In genomic region chr16:30585400-30586191, GRCh38 we compare ENCODE assay signal across 8 cellular contexts. TPM values are rescaled to one million over a fixed set of nuclear protein-coding genes. Genes with fewer than 3 reads are reported as not detected.
DNase-seq lines count a peak whose midpoint lies in the region; ATAC-seq, FAIRE-seq and TF ChIP-seq lines count a peak whose summit lies in the region.

TSS of gene ZNF785 (minus strand) at chr16:30585697. CDS start at chr16:30585611, 86 bp downstream.

- peak within 1 kb of the TSS; percentile 92 to 93 for H3K27ac ChIP-seq in ascending aorta
- H3K27ac ChIP-seq in right cardiac atrium (ENCODE audit: low read length), result peak within 1 kb of the TSS; percentile 86
- H3K27ac ChIP-seq in psoas muscle, result peak within 1 kb of the TSS; percentile 87

- no peak for FAIRE-seq in urothelium cell line (lab: Jason Lieb, UNC)

- H3K27me3 ChIP-seq in ascending aorta (no peaks in the 10 kb centered on the region), right cardiac atrium (ENCODE audit: control insufficient read depth, insufficient read depth) (no peaks in the 10 kb centered on the region), psoas muscle (ENCODE audit: insufficient read depth in 3 of 3, low read length in 2 of 3) (no peaks in the 10 kb centered on the region)

- intact Hi-C loops in ascending aorta (cut with DNase I), result loop anchor here (1.0 to 2.0 kb wide), 8 partner anchors 13 to 73 kb away; partner anchors contain the start of genes FBRS, PRR14, ZNF689 and ZNF764
- intact Hi-C loops in right cardiac atrium (cut with DNase I), result loop anchor here in 1 of 4 donors (10.0 kb wide), 1 partner anchor 51 kb away; the partner anchor contains the start of gene ZNF747
- intact Hi-C loops in psoas muscle (cut with DNase I), result loop anchor here in 1 of 2 donors (1.0 to 5.0 kb wide), 3 partner anchors 27 to 51 kb away; partner anchors contain the start of genes ZNF747 and ZNF764

- H3K4me1 ChIP-seq in ascending aorta (peaks cover 0 to 16% of the 10 kb centered on the region in 2 donors), right cardiac atrium (ENCODE audit: control insufficient read depth, insufficient read depth, low read length) (no peaks in the 10 kb centered on the region), psoas muscle (peaks cover 11% of the 10 kb centered on the region)

- H3K36me3 ChIP-seq in ascending aorta (peaks cover 10 to 29% of the 10 kb centered on the region in 2 donors), psoas muscle (ENCODE audit: insufficient read depth in 1 of 2, low read depth in 1 of 2) (peaks cover 7 to 45% of the 10 kb centered on the region in 2 donors)

- TF ChIP-seq CTCF in GM12864 (IDR thresholded peaks at IDR 0.05; ENCODE audit: low read depth, low read length, missing control alignments) (no peak), ascending aorta (IDR thresholded peaks at IDR 0.05) (peak in 2 of 3 experiments; percentile 17 to 23), psoas muscle (IDR thresholded peaks at IDR 0.05) (peak; percentile 10)

- under 1% methylated on average over 50 of the region's 50 CpGs for WGBS in right cardiac atrium
- WGBS in psoas muscle, 3 donors, result 0 to 1% (median 1%) methylated on average over 46 to 50 of the region's 50 CpGs

- peak; percentile 94 for DNase-seq in GM12864 (ENCODE audit: low read depth)
- DNase-seq in NCI-H146 (lab: John Stamatoyannopoulos, UW), result peak; percentile 100
- DNase-seq in T-helper 2 cell, result peak; percentile 65 to 97 (median 90)
- DNase-seq in ascending aorta (ENCODE audit: low spot score in 2 of 2), result peak; percentile 97 to 99
- DNase-seq in right cardiac atrium, result peak; percentile 97 to 98 (median 97)
- DNase-seq in psoas muscle, result peak; percentile 96 to 97
- peak; percentile 95 for DNase-seq in urothelium cell line (ENCODE audit: low spot score)

- ATAC-seq in HG02678 (IDR thresholded peaks at IDR 0.05; ENCODE audit: unreplicated experiment) (peak; percentile 90), right cardiac atrium (peak; percentile 98 to 99), psoas muscle (peak; percentile 99 to 100 (median 100))

- H3K9me3 ChIP-seq in ascending aorta, result no peaks in the 10 kb centered on the region
- no peaks in the 10 kb centered on the region for H3K9me3 ChIP-seq in right cardiac atrium (ENCODE audit: control insufficient read depth, low read length)
- H3K9me3 ChIP-seq in psoas muscle, result no peaks in the 10 kb centered on the region

- peak within 1 kb of the TSS; percentile 62 for H3K4me3 ChIP-seq in GM12864 (ENCODE audit: low read depth, low read length)
- H3K4me3 ChIP-seq in ascending aorta, result peak within 1 kb of the TSS; percentile 82 to 90
- H3K4me3 ChIP-seq in right cardiac atrium (ENCODE audit: low read length), result peak within 1 kb of the TSS; percentile 49
- H3K4me3 ChIP-seq in psoas muscle, result peak within 1 kb of the TSS; percentile 81

RNA-seq across cellular contexts. Expression of gene ZNF785, which starts in this region (rescaled TPM):
- total RNA-seq in ascending aorta (12.1 TPM), right cardiac atrium (1 to 10 TPM; 7.9 to 9.7 (median 9.2) TPM), psoas muscle (1 to 10 TPM; 3.4 to 5.4 (median 3.9) TPM)
- polyA plus RNA-seq in right cardiac atrium (4.3 TPM), psoas muscle (1 to 10 TPM; 1.3 to 2.8 (median 1.5) TPM)

Comparison
In these comparisons a context has a peak if more than half of its experiments do, and no peak if none do; other contexts are left out.
1. Peak in every context shown above with its lines: DNase-seq, ATAC-seq, H3K4me3 ChIP-seq and H3K27ac ChIP-seq.